In genomic region chr11:72709478-72710238, GRCh38 we compare ENCODE assay signal across 22 cellular contexts. TPM values are rescaled to one million over a fixed set of nuclear protein-coding genes. Genes with fewer than 3 reads are reported as not detected.
A peak's percentile ranks its signal among the peaks of the same experiment; 100 is the strongest.
DNase-seq lines count a peak whose midpoint lies in the region; ATAC-seq, FAIRE-seq and TF ChIP-seq lines count a peak whose summit lies in the region.
"Had no signal": no experiment of that assay in that cellular context is flagged by ENCODE, and none has a peak within 500 bp of the region (broad histone marks: within the 10 kb centered on the region; RNA-seq: fewer than 3 reads in every experiment).

No MANE protein-coding gene starts in this region.

- peaks cover 31 to 36% of the 10 kb centered on the region in 2 donors for H3K36me3 ChIP-seq in kidney (ENCODE audit: control insufficient read depth in 1 of 2, insufficient read depth in 2 of 2, low read length in 2 of 2)
- H3K36me3 ChIP-seq: MG63, SJSA1 had no signal

- TF ChIP-seq CTCF in natural killer cell (IDR thresholded peaks at IDR 0.05) (no peak), HFFc6 (IDR thresholded peaks at IDR 0.05) (no peak), kidney (IDR thresholded peaks at IDR 0.05; ENCODE audit: borderline replicate concordance, extremely low read depth, insufficient read depth) (no peak)

- H3K27me3 Mint-ChIP-seq in natural killer cell (ENCODE audit: low read depth in 2 of 2) (no peaks in the 10 kb centered on the region), HFFc6 (ENCODE audit: insufficient read depth) (peaks cover 2% of the 10 kb centered on the region)
- H3K27me3 Mint-ChIP-seq in natural killer cell treated with Interleukin-12 subunit alpha and Interleukin-12 subunit beta and Interleukin-15 and Interleukin-18, amount 100 ng/mL, for 72 hours = no peaks in the 10 kb centered on the region
- no peaks in the 10 kb centered on the region for H3K27me3 Mint-ChIP-seq in stimulated activated naive B cell treated with anti-CD40 and anti-IgM and Interleukin-4, amounts not matched to agents 10 μg/mL and 1 μg/mL and 100 μg/mL, for 72 hours

- H3K4me3 ChIP-seq in kidney (ENCODE audit: low read length in 2 of 2) = no peak overlapping the region
- H3K4me3 ChIP-seq: MG63, Peyer's patch, SJSA1 had no signal

- H3K9ac ChIP-seq in kidney (ENCODE audit: low read length in 2 of 2) = no peak overlapping the region

- DNase-seq in natural killer cell (no peak), HFFc6 (no peak), kidney (peak; percentile 63)
- DNase-seq in natural killer cell treated with Interleukin-12 subunit alpha and Interleukin-12 subunit beta and Interleukin-15 and Interleukin-18, amount 100 ng/mL, for 72 hours (ENCODE audit: low spot score) = no peak
- no peak for DNase-seq in stimulated activated naive B cell treated with anti-CD40 and anti-IgM and Interleukin-4, amounts not matched to agents 10 μg/mL and 1 μg/mL and 100 μg/mL, for 72 hours
- DNase-seq in stimulated activated CD4-positive, alpha-beta T cell treated with anti-CD3 and anti-CD28 coated beads, Interleukin-15, amount 100 ng/mL, for 24 hours = no peak
- DNase-seq: DMS153; GDM1; Kasumi-1; MG63; NCI-H1048; NCI-H1436; NCI-H2029 treated with DMSO at 0.1 percent for 48 hours; NCI-H2171; NCI-H748 treated with DMSO at 0.1 percent for 48 hours; NK-92 treated with Interleukin-12 subunit alpha and Interleukin-12 subunit beta, amount 100 ng/mL, for 24 hours; Peyer's patch had no signal

- peaks cover 12% of the 10 kb centered on the region for H3K36me3 Mint-ChIP-seq in natural killer cell
- no peaks in the 10 kb centered on the region for H3K36me3 Mint-ChIP-seq in natural killer cell treated with Interleukin-12 subunit alpha and Interleukin-12 subunit beta and Interleukin-15 and Interleukin-18, amount 100 ng/mL, for 72 hours
- H3K36me3 Mint-ChIP-seq in HFFc6 (ENCODE audit: low read depth) = peaks cover 14% of the 10 kb centered on the region
- H3K36me3 Mint-ChIP-seq in stimulated activated naive B cell treated with anti-CD40 and anti-IgM and Interleukin-4, amounts not matched to agents 10 μg/mL and 1 μg/mL and 100 μg/mL, for 72 hours = peaks cover 69 to 71% of the 10 kb centered on the region in 2 donors

- no peak for FAIRE-seq in kidney (lab: Jason Lieb, UNC)
- FAIRE-seq: H54 had no signal

- H3K4me3 Mint-ChIP-seq in natural killer cell (no peak overlapping the region), HFFc6 (no peak overlapping the region)
- H3K4me3 Mint-ChIP-seq in natural killer cell treated with Interleukin-12 subunit alpha and Interleukin-12 subunit beta and Interleukin-15 and Interleukin-18, amount 100 ng/mL, for 72 hours = no peak overlapping the region
- H3K4me3 Mint-ChIP-seq in stimulated activated naive B cell treated with anti-CD40 and anti-IgM and Interleukin-4, amounts not matched to agents 10 μg/mL and 1 μg/mL and 100 μg/mL, for 72 hours = no peak overlapping the region

- H3K4me1 Mint-ChIP-seq in natural killer cell (peaks cover 47 to 69% of the 10 kb centered on the region in 2 donors), HFFc6 (ENCODE audit: low read depth) (peaks cover 22% of the 10 kb centered on the region)
- H3K4me1 Mint-ChIP-seq in natural killer cell treated with Interleukin-12 subunit alpha and Interleukin-12 subunit beta and Interleukin-15 and Interleukin-18, amount 100 ng/mL, for 72 hours (ENCODE audit: low read depth in 2 of 2) = peaks cover 11 to 43% of the 10 kb centered on the region in 2 donors
- peaks cover 24 to 45% of the 10 kb centered on the region in 2 donors for H3K4me1 Mint-ChIP-seq in stimulated activated naive B cell treated with anti-CD40 and anti-IgM and Interleukin-4, amounts not matched to agents 10 μg/mL and 1 μg/mL and 100 μg/mL, for 72 hours

- H3K27ac Mint-ChIP-seq in natural killer cell (peak overlapping the region; percentile 54 to 70), HFFc6 (0 out of 2 replicates have a peak overlapping the region, but pooled peaks have one; percentile 43)
- H3K27ac Mint-ChIP-seq in natural killer cell treated with Interleukin-12 subunit alpha and Interleukin-12 subunit beta and Interleukin-15 and Interleukin-18, amount 100 ng/mL, for 72 hours = no peak overlapping the region
- H3K27ac Mint-ChIP-seq in stimulated activated naive B cell treated with anti-CD40 and anti-IgM and Interleukin-4, amounts not matched to agents 10 μg/mL and 1 μg/mL and 100 μg/mL, for 72 hours = peak overlapping the region; percentile 80

- H3K27ac ChIP-seq in kidney (ENCODE audit: low read depth in 2 of 2, low read length in 2 of 2) = no peak overlapping the region
- H3K27ac ChIP-seq: C4-2B, HL-60, Peyer's patch, SJSA1 had no signal

- H3K4me1 ChIP-seq in kidney (ENCODE audit: control insufficient read depth in 1 of 2, insufficient read depth in 1 of 2, low read depth in 1 of 2, low read length in 2 of 2) = peaks cover 0 to 4% of the 10 kb centered on the region in 2 donors
- H3K4me1 ChIP-seq: SJSA1 had no signal

- intact Hi-C loops in natural killer cell (cut with micrococcal nuclease) = no loop called here
- intact Hi-C loops in kidney (cut with DNase I) = no loop called here

- ATAC-seq in natural killer cell (no peak), GM21367 (IDR thresholded peaks at IDR 0.05; ENCODE audit: unreplicated experiment) (no peak)
- ATAC-seq in natural killer cell treated with Interleukin-12 subunit alpha and Interleukin-12 subunit beta and Interleukin-15 and Interleukin-18, amount 100 ng/mL, for 72 hours = no peak
- ATAC-seq in stimulated activated naive B cell treated with anti-CD40 and anti-IgM and Interleukin-4, amounts not matched to agents 10 μg/mL and 1 μg/mL and 100 μg/mL, for 72 hours (replicated peaks) = no peak

- no peaks in the 10 kb centered on the region for H3K9me3 ChIP-seq in kidney (ENCODE audit: control insufficient read depth in 1 of 2, low read length in 2 of 2)
- H3K9me3 ChIP-seq: MG63, Peyer's patch, SJSA1 had no signal

- no peaks in the 10 kb centered on the region for H3K9me3 Mint-ChIP-seq in natural killer cell
- no peaks in the 10 kb centered on the region for H3K9me3 Mint-ChIP-seq in natural killer cell treated with Interleukin-12 subunit alpha and Interleukin-12 subunit beta and Interleukin-15 and Interleukin-18, amount 100 ng/mL, for 72 hours
- no peaks in the 10 kb centered on the region for H3K9me3 Mint-ChIP-seq in HFFc6
- no peaks in the 10 kb centered on the region for H3K9me3 Mint-ChIP-seq in stimulated activated naive B cell treated with anti-CD40 and anti-IgM and Interleukin-4, amounts not matched to agents 10 μg/mL and 1 μg/mL and 100 μg/mL, for 72 hours

RNA-seq across cellular contexts. Expression of gene PDE2A, which starts 35.4 kb away (rescaled TPM):
- total RNA-seq in natural killer cell (10 to 100 TPM in 1 of 3 donors, 1 to 10 TPM in 2; 8.7 to 11.9 (median 9.0) TPM), kidney (42.0 TPM)
- total RNA-seq in natural killer cell treated with Interleukin-12 subunit alpha and Interleukin-12 subunit beta and Interleukin-15 and Interleukin-18, amount 100 ng/mL, for 72 hours = 1 to 10 TPM; 2.5 to 7.7 TPM
- total RNA-seq in HFFc6 (2021; fragmentation: NEBNext Ultra II Directional; extraction: Animal tissue kit (Norgen Biotek cat#: 25700)) = under 1 TPM; 0.07 to 0.57 (median 0.40) TPM
- polyA plus RNA-seq in kidney (ENCODE audit: insufficient read depth, low read depth, low replicate concordance) = 12.6 TPM
- total RNA-seq: SJSA1 had no signal

RNA-seq across cellular contexts. Expression of gene ARAP1, which starts 42.5 kb away (rescaled TPM):
- 100 to 1,000 TPM; 293 to 327 (median 296) TPM for total RNA-seq in natural killer cell
- 100 to 1,000 TPM; 206 to 220 TPM for total RNA-seq in natural killer cell treated with Interleukin-12 subunit alpha and Interleukin-12 subunit beta and Interleukin-15 and Interleukin-18, amount 100 ng/mL, for 72 hours
- total RNA-seq in HFFc6 (2021; fragmentation: NEBNext Ultra II Directional; extraction: Animal tissue kit (Norgen Biotek cat#: 25700)) = 10 to 100 TPM; 42.5 to 49.0 (median 46.8) TPM
- 80.8 TPM for total RNA-seq in kidney
- polyA plus RNA-seq in kidney (ENCODE audit: insufficient read depth, low read depth, low replicate concordance) = 58.2 TPM

Comparison
In these comparisons a context has a peak if more than half of its experiments do, and no peak if none do; other contexts are left out.
1. H3K27ac Mint-ChIP-seq: peak in natural killer cell (2 of 2), HFFc6 (single experiment) and stimulated activated naive B cell treated with anti-CD40 and anti-IgM and Interleukin-4, amounts not matched to agents 10 μg/mL and 1 μg/mL and 100 μg/mL, for 72 hours (single experiment); none in natural killer cell treated with Interleukin-12 subunit alpha and Interleukin-12 subunit beta and Interleukin-15 and Interleukin-18, amount 100 ng/mL, for 72 hours (0 of 2).